In the genomic region with DNA sequence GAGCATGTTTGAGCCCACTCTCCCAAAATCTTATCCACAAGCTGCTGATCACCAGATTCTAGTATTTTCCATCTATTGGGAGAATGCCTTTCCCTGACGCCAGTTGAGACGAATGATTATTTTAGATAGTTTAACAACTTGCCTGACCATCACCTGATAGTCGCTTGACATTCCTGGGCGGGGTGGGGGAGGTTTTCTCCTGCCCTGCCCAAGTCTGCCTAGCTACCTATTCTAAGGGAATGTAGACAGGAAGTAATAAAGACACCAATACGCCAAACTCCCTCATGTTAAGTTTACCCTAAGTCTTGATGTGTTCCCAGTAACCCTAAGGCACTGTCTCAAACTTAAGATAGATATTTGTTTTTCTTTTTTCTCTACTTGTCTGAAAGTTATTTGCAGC, we compare ENCODE assay signal across 1 cellular context.
TF ChIP-seq lines count a peak whose summit lies in the region.

No MANE protein-coding gene starts in this region.

TF ChIP-seq in K562, 482 proteins besides CTCF, POLR2A, EP300 and RAD21:
- TF ChIP-seq KLF1 (tag; IDR thresholded peaks at IDR 0.05) (0 out of 2 replicates have a peak, but pooled peaks have one; percentile 47), DDX20 (tag; IDR thresholded peaks at IDR 0.05; ENCODE audit: low read depth) (no peak)
